In genomic region chr12:91382081-91382543, GRCh38 we compare ENCODE assay signal across 8 cellular contexts.
DNase-seq lines count a peak whose midpoint lies in the region; ATAC-seq, FAIRE-seq and TF ChIP-seq lines count a peak whose summit lies in the region.

No MANE protein-coding gene starts in this region.

- peak; percentile 92 for TF ChIP-seq CTCF in AG10803 (conservative IDR thresholded peaks at IDR 0.05; ENCODE audit: low read length)
- TF ChIP-seq CTCF in activated CD8-positive, alpha-beta T cell treated with anti-CD3 and anti-CD28 coated beads for 36 hours (IDR thresholded peaks at IDR 0.05) = peak; percentile 83

- peak overlapping the region; percentile 77 for H3K4me3 Mint-ChIP-seq in activated CD8-positive, alpha-beta T cell treated with anti-CD3 and anti-CD28 coated beads for 36 hours
- peak overlapping the region; percentile 82 for H3K4me3 Mint-ChIP-seq in memory B cell

- POLR2A ChIA-PET in activated CD8-positive, alpha-beta T cell treated with anti-CD3 and anti-CD28 coated beads for 36 hours (lab: Charles Lee) = interaction anchor here (0.7 to 1.6 kb wide), 3 partner anchors 395 to 1268 kb away, joined by 3 to 4 read pairs (median 3); partner anchors contain the start of gene BTG1

- no peaks in the 10 kb centered on the region for H3K36me3 Mint-ChIP-seq in activated CD8-positive, alpha-beta T cell treated with anti-CD3 and anti-CD28 coated beads for 36 hours (ENCODE audit: low read depth)
- H3K36me3 Mint-ChIP-seq in memory B cell = no peaks in the 10 kb centered on the region

- no peaks in the 10 kb centered on the region for H3K27me3 Mint-ChIP-seq in activated CD8-positive, alpha-beta T cell treated with anti-CD3 and anti-CD28 coated beads for 36 hours
- peaks cover 7% of the 10 kb centered on the region for H3K27me3 Mint-ChIP-seq in memory B cell

- peak; percentile 96 for FAIRE-seq in GM19239 (lab: Jason Lieb, UNC)

- CTCF ChIA-PET in activated CD8-positive, alpha-beta T cell treated with anti-CD3 and anti-CD28 coated beads for 36 hours (lab: Charles Lee) = interaction anchor here (0.5 to 3.3 kb wide), 90 partner anchors 9 to 1404 kb away, joined by 3 to 27 read pairs (median 4); partner anchors contain the start of gene BTG1

- ATAC-seq in HG03521 (IDR thresholded peaks at IDR 0.05; ENCODE audit: unreplicated experiment) (peak; percentile 73), memory B cell (ENCODE audit: low read depth) (peak; percentile 87)
- peak; percentile 79 for ATAC-seq in activated CD8-positive, alpha-beta T cell treated with anti-CD3 and anti-CD28 coated beads for 36 hours

- H3K27ac Mint-ChIP-seq in activated CD8-positive, alpha-beta T cell treated with anti-CD3 and anti-CD28 coated beads for 36 hours = no peak overlapping the region
- peak overlapping the region; percentile 57 for H3K27ac Mint-ChIP-seq in memory B cell

- intact Hi-C loops in activated CD8-positive, alpha-beta T cell treated with anti-CD3 and anti-CD28 coated beads for 36 hours (cut with micrococcal nuclease) = loop anchor here (1.0 to 10.0 kb wide), 5 partner anchors 433 to 1263 kb away; no protein-coding TSS in a partner anchor

- H3K9me3 Mint-ChIP-seq in activated CD8-positive, alpha-beta T cell treated with anti-CD3 and anti-CD28 coated beads for 36 hours = no peaks in the 10 kb centered on the region
- no peaks in the 10 kb centered on the region for H3K9me3 Mint-ChIP-seq in memory B cell

- H3K4me3 ChIP-seq in AG10803 (ENCODE audit: low read length) = peak overlapping the region; percentile 53

- peak; percentile 67 for DNase-seq in AG10803 (ENCODE audit: low read depth)
- DNase-seq in GM19239 (ENCODE audit: insufficient read length, low spot score) = peak; percentile 5
- DNase-seq in NCI-H82 treated with DMSO at 0.1 percent for 48 hours (lab: John Stamatoyannopoulos, UW; ENCODE audit: unreplicated experiment) = peak; percentile 59
- DNase-seq in activated CD8-positive, alpha-beta T cell treated with anti-CD3 and anti-CD28 coated beads for 36 hours = peak; percentile 92
- DNase-seq in effector CD8-positive, alpha-beta T cell (lab: John Stamatoyannopoulos, UW) = peak; percentile 83
- DNase-seq in memory B cell (ENCODE audit: low spot score in 2 of 2) = peak; percentile 85 to 88
- DNase-seq in stimulated activated CD8-positive, alpha-beta memory T cell treated with anti-CD3 and anti-CD28 coated beads, Interleukin-12 subunit alpha, Interleukin-12 subunit beta, amount 100 ng/mL, for 1 hour (ENCODE audit: low read depth) = peak; percentile 85

- peaks cover 3% of the 10 kb centered on the region for H3K4me1 Mint-ChIP-seq in activated CD8-positive, alpha-beta T cell treated with anti-CD3 and anti-CD28 coated beads for 36 hours (ENCODE audit: low read depth)
- peaks cover 4% of the 10 kb centered on the region for H3K4me1 Mint-ChIP-seq in memory B cell

Comparison
In these comparisons a context has a peak if more than half of its experiments do, and no peak if none do; other contexts are left out.
1. Peak in every context shown above with its lines: DNase-seq, ATAC-seq and H3K4me3 ChIP-seq.
2. DNase-seq: peak in every context shown above with its lines; median percentile 92 in activated CD8-positive, alpha-beta T cell treated with anti-CD3 and anti-CD28 coated beads for 36 hours; 86 in memory B cell; 85 in stimulated activated CD8-positive, alpha-beta memory T cell treated with anti-CD3 and anti-CD28 coated beads, Interleukin-12 subunit alpha, Interleukin-12 subunit beta, amount 100 ng/mL, for 1 hour; 83 in effector CD8-positive, alpha-beta T cell; 67 in AG10803; 59 in NCI-H82 treated with DMSO at 0.1 percent for 48 hours; 5 in GM19239.